Comparison of ENCODE assay signal across 8 cellular contexts in genomic region chr19:58002384-58003152, GRCh38. TPM values are rescaled to one million over a fixed set of nuclear protein-coding genes. Genes with fewer than 3 reads are reported as not detected.
DNase-seq lines count a peak whose midpoint lies in the region; ATAC-seq, FAIRE-seq and TF ChIP-seq lines count a peak whose summit lies in the region.

Gene ZNF606, minus strand, starts transcription at chr19:58002820. Its CDS starts 1,501 bp downstream, at chr19:58001319.

- H3K4me3 ChIP-seq in HFF-Myc (replicated peaks; ENCODE audit: low read depth, low read length) (peak within 1 kb of the TSS; percentile 75), ascending aorta (peak within 1 kb of the TSS; percentile 78 to 98), right cardiac atrium (ENCODE audit: low read length) (peak within 1 kb of the TSS; percentile 85)

- peak; percentile 67 for FAIRE-seq in urothelium cell line (lab: Jason Lieb, UNC)

- H3K36me3 ChIP-seq in ascending aorta, result peaks cover 32 to 65% of the 10 kb centered on the region in 2 donors

- peak; percentile 66 for DNase-seq in GM04504 (ENCODE audit: low read depth)
- DNase-seq in HFF-Myc (ENCODE audit: extremely low read depth, low read depth), result peak; percentile 33
- DNase-seq in NCI-H1092 treated with DMSO at 0.1 percent for 48 hours (lab: John Stamatoyannopoulos, UW), result peak; percentile 67
- peak; percentile 68 to 95 (median 77) for DNase-seq in T-helper 2 cell
- peak; percentile 25 to 90 for DNase-seq in ascending aorta (ENCODE audit: low spot score in 2 of 2)
- DNase-seq in right cardiac atrium, result peak; percentile 91 to 96 (median 95)
- DNase-seq in putamen (ENCODE audit: low spot score), result peak; percentile 88
- DNase-seq in urothelium cell line (ENCODE audit: low spot score), result peak; percentile 91

- TF ChIP-seq CTCF in HFF-Myc (IDR thresholded peaks at IDR 0.05; ENCODE audit: low read depth, low read length, missing control alignments), result no peak
- no peak for TF ChIP-seq CTCF in ascending aorta (IDR thresholded peaks at IDR 0.05)

- H3K27ac ChIP-seq in ascending aorta (peak within 1 kb of the TSS; percentile 89 to 93), right cardiac atrium (ENCODE audit: low read length) (peak within 1 kb of the TSS; percentile 87)

- intact Hi-C loops in ascending aorta (cut with DNase I), result loop anchor here (1.0 to 5.0 kb wide), 7 partner anchors 56 to 1634 kb away; partner anchors contain the start of genes ZNF135, ZNF329, ZNF416 and ZNF417
- intact Hi-C loops in right cardiac atrium (cut with DNase I), result no loop called here

- WGBS in right cardiac atrium, result under 1% methylated on average over 89 of the region's 89 CpGs

- peak; percentile 98 to 99 for ATAC-seq in right cardiac atrium

- H3K9me3 ChIP-seq in ascending aorta (peaks cover 53 to 70% of the 10 kb centered on the region in 2 donors), right cardiac atrium (ENCODE audit: control insufficient read depth, low read length) (peaks cover 5% of the 10 kb centered on the region)

- H3K4me1 ChIP-seq in ascending aorta (peaks cover 4 to 11% of the 10 kb centered on the region in 2 donors), right cardiac atrium (ENCODE audit: control insufficient read depth, insufficient read depth, low read length) (peaks cover 6% of the 10 kb centered on the region)

- H3K27me3 ChIP-seq in ascending aorta (no peaks in the 10 kb centered on the region), right cardiac atrium (ENCODE audit: control insufficient read depth, insufficient read depth) (no peaks in the 10 kb centered on the region)

RNA-seq across cellular contexts. Expression of gene ZNF606, which starts in this region (rescaled TPM):
- total RNA-seq in ascending aorta (1.5 TPM), right cardiac atrium (10 to 100 TPM; 11.8 to 16.8 (median 15.7) TPM)
- 10.2 TPM for polyA plus RNA-seq in right cardiac atrium

Comparison
In these comparisons a context has a peak if more than half of its experiments do, and no peak if none do; other contexts are left out.
1. Peak in every context shown above with its lines: DNase-seq, ATAC-seq, H3K4me3 ChIP-seq and H3K27ac ChIP-seq.
2. DNase-seq: peak in every context shown above with its lines; median percentile 95 in right cardiac atrium; 91 in urothelium cell line; 88 in putamen; 77 in T-helper 2 cell; 67 in NCI-H1092 treated with DMSO at 0.1 percent for 48 hours; 66 in GM04504; 58 in ascending aorta; 33 in HFF-Myc.